ENCODE assay signal across 1 cellular context in the genomic region with DNA sequence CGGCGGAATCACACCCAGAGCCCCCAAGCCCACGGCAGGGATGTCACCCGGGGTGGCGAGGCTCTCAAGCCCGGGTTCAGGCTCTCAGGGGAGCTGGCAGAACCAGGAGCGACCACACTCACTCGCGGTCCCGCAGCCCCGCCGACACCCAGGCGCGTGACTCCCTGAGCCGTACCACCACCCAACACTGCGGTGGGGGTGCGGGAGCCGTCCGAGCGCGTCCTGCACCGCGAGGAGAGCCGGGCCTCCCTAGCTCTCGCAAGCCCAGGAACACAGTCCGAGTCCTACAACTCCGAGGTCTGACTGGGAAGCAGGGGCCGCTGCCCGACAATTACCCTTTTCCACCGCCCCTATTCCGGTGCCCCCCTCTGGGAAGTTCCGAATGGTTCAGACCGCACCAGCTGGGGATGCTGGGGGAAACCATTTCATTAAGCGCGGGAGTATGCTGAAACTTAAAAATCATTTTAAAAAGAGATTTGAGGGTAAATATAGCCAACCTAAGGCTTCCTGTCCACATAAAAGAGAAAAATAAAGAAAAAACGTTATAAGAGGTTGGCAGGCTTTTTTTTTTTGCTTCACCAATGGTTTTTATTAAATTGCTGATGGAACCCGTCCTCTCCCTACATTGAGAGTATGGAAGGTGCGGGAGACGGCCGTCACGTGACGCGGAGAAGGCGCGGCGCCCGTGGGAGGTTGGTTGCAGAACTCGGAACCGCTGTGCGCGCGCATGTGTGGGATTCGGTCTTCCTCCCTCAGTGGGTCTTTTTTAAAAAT.
TF ChIP-seq lines count a peak whose summit lies in the region.

A gene with protein sequence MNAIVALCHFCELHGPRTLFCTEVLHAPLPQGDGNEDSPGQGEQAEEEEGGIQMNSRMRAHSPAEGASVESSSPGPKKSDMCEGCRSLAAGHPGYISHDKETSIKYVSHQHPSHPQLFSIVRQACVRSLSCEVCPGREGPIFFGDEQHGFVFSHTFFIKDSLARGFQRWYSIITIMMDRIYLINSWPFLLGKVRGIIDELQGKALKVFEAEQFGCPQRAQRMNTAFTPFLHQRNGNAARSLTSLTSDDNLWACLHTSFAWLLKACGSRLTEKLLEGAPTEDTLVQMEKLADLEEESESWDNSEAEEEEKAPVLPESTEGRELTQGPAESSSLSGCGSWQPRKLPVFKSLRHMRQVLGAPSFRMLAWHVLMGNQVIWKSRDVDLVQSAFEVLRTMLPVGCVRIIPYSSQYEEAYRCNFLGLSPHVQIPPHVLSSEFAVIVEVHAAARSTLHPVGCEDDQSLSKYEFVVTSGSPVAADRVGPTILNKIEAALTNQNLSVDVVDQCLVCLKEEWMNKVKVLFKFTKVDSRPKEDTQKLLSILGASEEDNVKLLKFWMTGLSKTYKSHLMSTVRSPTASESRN (minus strand): TSS at position 143 of the 774 bp plus-strand sequence. CDS start 9,031 bp downstream, outside the sequence.

TF ChIP-seq in HEK293, 187 proteins besides CTCF, POLR2A, EP300 and RAD21 (continued from another document):
- TF ChIP-seq TCF7L2 (IDR thresholded peaks at IDR 0.05; ENCODE audit: borderline replicate concordance, low read depth, low read length) = no peak
